ENCODE assay signal across 11 cellular contexts in genomic region chr5:75574791-75575190, GRCh38. TPM values are rescaled to one million over a fixed set of nuclear protein-coding genes. Genes with fewer than 3 reads are reported as not detected.
DNase-seq lines count a peak whose midpoint lies in the region; ATAC-seq, FAIRE-seq and TF ChIP-seq lines count a peak whose summit lies in the region.
"Had no signal": no experiment of that assay in that cellular context is flagged by ENCODE, and none has a peak within 500 bp of the region (broad histone marks: within the 10 kb centered on the region; RNA-seq: fewer than 3 reads in every experiment).

No MANE protein-coding gene starts in this region.

- no peaks in the 10 kb centered on the region for H3K9me3 Mint-ChIP-seq in activated T-helper 1 cell treated with anti-CD3 and anti-CD28 coated beads, Interleukin-12 subunit alpha, Interleukin-12 subunit beta, Interleukin-2, Interleukin-4 antibody, amounts not matched to agents 30 ng/mL and 10 ng/mL and 1 ng/mL, durations not matched to agents 14 hours and 24 hours and 36 hours
- H3K9me3 Mint-ChIP-seq in CD8-positive, alpha-beta memory T cell: no peaks in the 10 kb centered on the region
- H3K9me3 Mint-ChIP-seq in Caco-2 (ENCODE audit: unreplicated experiment): no peaks in the 10 kb centered on the region

- H3K27ac Mint-ChIP-seq in activated T-helper 1 cell treated with anti-CD3 and anti-CD28 coated beads, Interleukin-12 subunit alpha, Interleukin-12 subunit beta, Interleukin-2, Interleukin-4 antibody, amounts not matched to agents 30 ng/mL and 10 ng/mL and 1 ng/mL, durations not matched to agents 14 hours and 24 hours and 36 hours: peak overlapping the region; percentile 79
- no peak overlapping the region for H3K27ac Mint-ChIP-seq in CD8-positive, alpha-beta memory T cell
- no peak overlapping the region for H3K27ac Mint-ChIP-seq in Caco-2 (ENCODE audit: unreplicated experiment)

- H3K27me3 Mint-ChIP-seq in activated T-helper 1 cell treated with anti-CD3 and anti-CD28 coated beads, Interleukin-12 subunit alpha, Interleukin-12 subunit beta, Interleukin-2, Interleukin-4 antibody, amounts not matched to agents 30 ng/mL and 10 ng/mL and 1 ng/mL, durations not matched to agents 14 hours and 24 hours and 36 hours (ENCODE audit: insufficient read depth): no peaks in the 10 kb centered on the region
- no peaks in the 10 kb centered on the region for H3K27me3 Mint-ChIP-seq in CD8-positive, alpha-beta memory T cell
- H3K27me3 Mint-ChIP-seq in Caco-2 (ENCODE audit: insufficient read depth, unreplicated experiment): no peaks in the 10 kb centered on the region

- H3K4me1 ChIP-seq in pancreas (no peaks in the 10 kb centered on the region), Caco-2 (no peaks in the 10 kb centered on the region)
- no peaks in the 10 kb centered on the region for H3K4me1 ChIP-seq in CD8-positive, alpha-beta memory T cell (ENCODE audit: insufficient read depth, low read length)

- peak; percentile 73 for FAIRE-seq in pancreas (lab: Jason Lieb, UNC)
- FAIRE-seq: keratinocyte had no signal

- no peak overlapping the region for H3K4me3 Mint-ChIP-seq in activated T-helper 1 cell treated with anti-CD3 and anti-CD28 coated beads, Interleukin-12 subunit alpha, Interleukin-12 subunit beta, Interleukin-2, Interleukin-4 antibody, amounts not matched to agents 30 ng/mL and 10 ng/mL and 1 ng/mL, durations not matched to agents 14 hours and 24 hours and 36 hours
- no peak overlapping the region for H3K4me3 Mint-ChIP-seq in CD8-positive, alpha-beta memory T cell
- no peak overlapping the region for H3K4me3 Mint-ChIP-seq in Caco-2 (ENCODE audit: unreplicated experiment)

- ATAC-seq in GM18868 (IDR thresholded peaks at IDR 0.05; ENCODE audit: unreplicated experiment) (peak; percentile 17), HG02610 (IDR thresholded peaks at IDR 0.05; ENCODE audit: unreplicated experiment) (peak; percentile 3), pancreas (no peak)

- no peak overlapping the region for H3K27ac ChIP-seq in pancreas
- H3K27ac ChIP-seq in CD8-positive, alpha-beta memory T cell (ENCODE audit: low read depth, low read length): no peak overlapping the region

- DNase-seq in activated T-helper 1 cell treated with anti-CD3 and anti-CD28 coated beads, Interleukin-12 subunit alpha, Interleukin-12 subunit beta, Interleukin-2, Interleukin-4 antibody, amounts not matched to agents 30 ng/mL and 10 ng/mL and 1 ng/mL, durations not matched to agents 14 hours and 24 hours and 36 hours (ENCODE audit: low spot score): no peak
- DNase-seq in pancreas: no peak
- no peak for DNase-seq in CD8-positive, alpha-beta memory T cell
- DNase-seq in NCI-H2107 (lab: John Stamatoyannopoulos, UW): no peak
- DNase-seq in Caco-2: no peak
- DNase-seq: activated CD4-positive, alpha-beta T cell treated with anti-CD3 and anti-CD28 coated beads, Interleukin-2, amount 50 U/mL, for 1 hour; cortex of kidney had no signal

- H3K27me3 ChIP-seq in pancreas (no peaks in the 10 kb centered on the region), Caco-2 (replicated peaks; ENCODE audit: control insufficient read depth, insufficient read depth, low read length) (no peaks in the 10 kb centered on the region)
- no peaks in the 10 kb centered on the region for H3K27me3 ChIP-seq in CD8-positive, alpha-beta memory T cell (ENCODE audit: insufficient read depth, low read length, poor library complexity, severe bottlenecking)

- H3K9me3 ChIP-seq in pancreas (no peaks in the 10 kb centered on the region), Caco-2 (no peaks in the 10 kb centered on the region)
- no peaks in the 10 kb centered on the region for H3K9me3 ChIP-seq in CD8-positive, alpha-beta memory T cell (ENCODE audit: low read length)

- no TSS peak for BruUV-seq in Caco-2 (replicated peaks; lab: Mats Ljungman, UMichigan)

- intact Hi-C loops in activated T-helper 1 cell treated with anti-CD3 and anti-CD28 coated beads, Interleukin-12 subunit alpha, Interleukin-12 subunit beta, Interleukin-2, Interleukin-4 antibody, amounts not matched to agents 30 ng/mL and 10 ng/mL and 1 ng/mL, durations not matched to agents 14 hours and 24 hours and 36 hours (cut with micrococcal nuclease): loop anchor here (1.0 kb wide), 1 partner anchor 7 kb away; no protein-coding TSS in a partner anchor
- intact Hi-C loops in pancreas (cut with DNase I) (no loop called here), Caco-2 (cut with micrococcal nuclease; ENCODE audit: unreplicated experiment) (no loop called here)

- WGBS in pancreas, 2 donors: 74 to 75% methylated on average over 3 of the region's 3 CpGs

- H3K36me3 Mint-ChIP-seq in activated T-helper 1 cell treated with anti-CD3 and anti-CD28 coated beads, Interleukin-12 subunit alpha, Interleukin-12 subunit beta, Interleukin-2, Interleukin-4 antibody, amounts not matched to agents 30 ng/mL and 10 ng/mL and 1 ng/mL, durations not matched to agents 14 hours and 24 hours and 36 hours (ENCODE audit: low read depth): peaks cover 30% of the 10 kb centered on the region
- H3K36me3 Mint-ChIP-seq in CD8-positive, alpha-beta memory T cell: peaks cover 13 to 62% (median 25%) of the 10 kb centered on the region in 3 donors
- no peaks in the 10 kb centered on the region for H3K36me3 Mint-ChIP-seq in Caco-2 (ENCODE audit: insufficient read depth, unreplicated experiment)

- peaks cover 6% of the 10 kb centered on the region for H3K4me1 Mint-ChIP-seq in activated T-helper 1 cell treated with anti-CD3 and anti-CD28 coated beads, Interleukin-12 subunit alpha, Interleukin-12 subunit beta, Interleukin-2, Interleukin-4 antibody, amounts not matched to agents 30 ng/mL and 10 ng/mL and 1 ng/mL, durations not matched to agents 14 hours and 24 hours and 36 hours (ENCODE audit: low read depth)
- peaks cover 0 to 2% (median 0%) of the 10 kb centered on the region in 3 donors for H3K4me1 Mint-ChIP-seq in CD8-positive, alpha-beta memory T cell
- H3K4me1 Mint-ChIP-seq in Caco-2 (ENCODE audit: low read depth, unreplicated experiment): no peaks in the 10 kb centered on the region

- H3K36me3 ChIP-seq in pancreas (peaks cover 0 to 12% (median 7%) of the 10 kb centered on the region in 3 donors), Caco-2 (ENCODE audit: control insufficient read depth, insufficient read depth, low read length) (no peaks in the 10 kb centered on the region)
- no peaks in the 10 kb centered on the region for H3K36me3 ChIP-seq in CD8-positive, alpha-beta memory T cell (ENCODE audit: insufficient read depth, low read length)

- POLR2A ChIA-PET in CD8-positive, alpha-beta memory T cell (lab: Charles Lee): no interaction called here
- POLR2A ChIA-PET in Caco-2 (lab: Charles Lee): no interaction called here

- no peak for TF ChIP-seq CTCF in pancreas (IDR thresholded peaks at IDR 0.05)
- no peak for TF ChIP-seq CTCF in Caco-2 (IDR thresholded peaks at IDR 0.05; ENCODE audit: insufficient read depth in 1 of 2, low read depth in 1 of 2, low read length in 1 of 2, severe bottlenecking in 1 of 2, unreplicated experiment in 1 of 2)

- CTCF ChIA-PET in CD8-positive, alpha-beta memory T cell (lab: Charles Lee): no interaction called here
- CTCF ChIA-PET in Caco-2 (lab: Charles Lee): no interaction called here

- H3K4me3 ChIP-seq in pancreas (no peak overlapping the region), Caco-2 (ENCODE audit: low read depth, low read length) (no peak overlapping the region)
- no peak overlapping the region for H3K4me3 ChIP-seq in CD8-positive, alpha-beta memory T cell (ENCODE audit: low read length)

RNA-seq across cellular contexts. Expression of gene ANKDD1B, which starts 36.5 kb away (rescaled TPM):
- 0.18 and 0.22 TPM in 2 replicates for total RNA-seq in activated T-helper 1 cell treated with anti-CD3 and anti-CD28 coated beads, Interleukin-12 subunit alpha, Interleukin-12 subunit beta, Interleukin-2, Interleukin-4 antibody, amounts not matched to agents 30 ng/mL and 10 ng/mL and 1 ng/mL, durations not matched to agents 14 hours and 24 hours and 36 hours
- total RNA-seq in pancreas (under 1 TPM; 0.38 to 0.79 (median 0.54) TPM), Caco-2 (2022) (0.63 and 0.88 TPM in 2 replicates)
- 1 to 10 TPM in 1 of 2 donors, under 1 TPM in 1; 0.66 to 1.3 TPM for polyA plus RNA-seq in pancreas
- under 1 TPM in 1 of 2 experiments, not detected in 1; 0.44 TPM for total RNA-seq in CD8-positive, alpha-beta memory T cell
- polyA plus RNA-seq in CD8-positive, alpha-beta memory T cell: 0.12 TPM
- total RNA-seq: RPMI7951 had no signal

Comparison
In these comparisons a context has a peak if more than half of its experiments do, and no peak if none do; other contexts are left out.
1. ATAC-seq: peak in GM18868 (single experiment) and HG02610 (single experiment); none in pancreas (0 of 4).